Comparison of ENCODE assay signal across 2 cellular contexts in genomic region chr18:48100168-48100495, GRCh38.
TF ChIP-seq lines count a peak whose summit lies in the region.

No MANE protein-coding gene starts in this region.

TF ChIP-seq in GM23338, 12 proteins besides CTCF, POLR2A, EP300 and RAD21:
- TF ChIP-seq ZNF114 (CRISPR knock-in tag; IDR thresholded peaks at IDR 0.05) = no peak
- TF ChIP-seq ZNF462 (CRISPR knock-in tag; IDR thresholded peaks at IDR 0.05) = no peak
- no peak for TF ChIP-seq STAT1 (IDR thresholded peaks at IDR 0.05; ENCODE audit: unreplicated experiment)
- TF ChIP-seq EZH2phosphoT487 (IDR thresholded peaks at IDR 0.05; ENCODE audit: unreplicated experiment) = no peak
- TF ChIP-seq JUNB (IDR thresholded peaks at IDR 0.05; ENCODE audit: unreplicated experiment) = no peak
- no peak for TF ChIP-seq CREB1 (CRISPR knock-in tag; IDR thresholded peaks at IDR 0.05; ENCODE audit: low read depth)
- no peak for TF ChIP-seq ZNF331 (CRISPR knock-in tag; IDR thresholded peaks at IDR 0.05; ENCODE audit: low read depth)
- TF ChIP-seq REST (IDR thresholded peaks at IDR 0.05; ENCODE audit: unreplicated experiment) = no peak
- TF ChIP-seq EZH2 (IDR thresholded peaks at IDR 0.05; ENCODE audit: low read depth, unreplicated experiment) = no peak
- no peak for TF ChIP-seq POLR2AphosphoS5 (IDR thresholded peaks at IDR 0.05; ENCODE audit: low read depth)
- no peak for TF ChIP-seq ETS1 (IDR thresholded peaks at IDR 0.05)
- no peak for TF ChIP-seq NANOG (IDR thresholded peaks at IDR 0.05; ENCODE audit: borderline replicate concordance)

TF ChIP-seq in H1, 55 proteins besides CTCF, POLR2A, EP300 and RAD21:
- TF ChIP-seq SIRT6 (IDR thresholded peaks at IDR 0.05; ENCODE audit: low read length) = no peak
- no peak for TF ChIP-seq CEBPB (IDR thresholded peaks at IDR 0.05; ENCODE audit: low read depth, low read length)
- TF ChIP-seq SRF (IDR thresholded peaks at IDR 0.05; ENCODE audit: low read depth, low read length) = no peak
- TF ChIP-seq TAF1 (IDR thresholded peaks at IDR 0.05; ENCODE audit: low read depth, low read length) = no peak
- TF ChIP-seq SP1 (IDR thresholded peaks at IDR 0.05; ENCODE audit: low read depth, low read length) = no peak
- TF ChIP-seq NRF1 (IDR thresholded peaks at IDR 0.05; ENCODE audit: low read depth, low read length) = no peak
- TF ChIP-seq BCL11A (IDR thresholded peaks at IDR 0.05; ENCODE audit: low read depth in 2 of 2, low read length in 2 of 2) = no peak
- TF ChIP-seq JUN (IDR thresholded peaks at IDR 0.05; ENCODE audit: low read depth, low read length) = no peak
- TF ChIP-seq CBX5 (IDR thresholded peaks at IDR 0.05; ENCODE audit: low read depth, low read length) = no peak
- no peak for TF ChIP-seq GABPA (IDR thresholded peaks at IDR 0.05; ENCODE audit: borderline replicate concordance, insufficient read depth, low read length)
- TF ChIP-seq BRCA1 (IDR thresholded peaks at IDR 0.05; ENCODE audit: low read depth, low read length) = no peak
TF ChIP-seq in H1: peak in this region for 0.
